In the genomic region with DNA sequence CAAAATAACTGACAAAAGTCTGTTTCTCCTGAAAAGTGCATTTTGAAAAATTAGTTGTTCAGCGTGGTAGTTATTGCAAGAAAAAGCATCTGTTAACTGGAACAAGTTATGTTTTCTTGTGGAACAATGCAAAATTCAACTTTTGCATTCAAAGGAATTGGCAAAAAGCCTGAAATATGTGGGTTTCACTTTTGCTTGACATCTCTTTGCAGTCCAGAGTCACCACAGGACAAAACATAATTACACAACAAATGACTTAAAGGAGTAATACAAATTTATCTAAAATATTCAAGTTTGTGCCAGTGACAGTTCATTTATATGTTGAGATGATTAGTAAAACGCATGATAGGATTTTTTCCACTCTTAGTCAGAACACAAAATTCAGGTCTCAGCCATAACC, we compare ENCODE assay signal across 15 cellular contexts.
A peak's percentile ranks its signal among the peaks of the same experiment; 100 is the strongest.
DNase-seq lines count a peak whose midpoint lies in the region; ATAC-seq and TF ChIP-seq lines count a peak whose summit lies in the region.
"Had no signal": no experiment of that assay in that cellular context is flagged by ENCODE, and none has a peak within 500 bp of the region (broad histone marks: within the 10 kb centered on the region; RNA-seq: fewer than 3 reads in every experiment).

No MANE protein-coding gene starts in this region.

- no peak overlapping the region for H2AFZ ChIP-seq in GM23338

- no peaks in the 10 kb centered on the region for H3K27me3 ChIP-seq in GM23338 (ENCODE audit: insufficient read depth)

- H3K27ac Mint-ChIP-seq in GM23338, result no peak overlapping the region
- H3K27ac Mint-ChIP-seq: activated naive CD4-positive, alpha-beta T cell treated with anti-CD3 and anti-CD28 coated beads for 36 hours had no signal

- no peaks in the 10 kb centered on the region for H4K20me1 ChIP-seq in GM23338 (replicated peaks; ENCODE audit: insufficient read depth)

- no peaks in the 10 kb centered on the region for H3K4me1 ChIP-seq in GM23338 (ENCODE audit: insufficient read depth)

- no peak overlapping the region for H3K4me3 Mint-ChIP-seq in GM23338
- H3K4me3 Mint-ChIP-seq: activated naive CD4-positive, alpha-beta T cell treated with anti-CD3 and anti-CD28 coated beads for 36 hours had no signal

- no peaks in the 10 kb centered on the region for H3K9me3 Mint-ChIP-seq in GM23338
- H3K9me3 Mint-ChIP-seq: activated naive CD4-positive, alpha-beta T cell treated with anti-CD3 and anti-CD28 coated beads for 36 hours had no signal

- no peak overlapping the region for H3K4me2 ChIP-seq in GM23338

- TF ChIP-seq CTCF in AG09319 (IDR thresholded peaks at IDR 0.05; ENCODE audit: low read depth, low read length), result no peak
- TF ChIP-seq CTCF in fibroblast of pulmonary artery (IDR thresholded peaks at IDR 0.05; ENCODE audit: low read length, missing control alignments), result no peak
- no peak for TF ChIP-seq CTCF in GM23338 (conservative IDR thresholded peaks at IDR 0.05; ENCODE audit: low read depth in 2 of 2)

- no peaks in the 10 kb centered on the region for H3K36me3 Mint-ChIP-seq in GM23338 (ENCODE audit: low read depth)

- no peaks in the 10 kb centered on the region for H3K79me2 ChIP-seq in GM23338 (replicated peaks; ENCODE audit: insufficient read depth)

- no peaks in the 10 kb centered on the region for H3K36me3 ChIP-seq in GM23338 (ENCODE audit: insufficient read depth)

- H3K27me3 Mint-ChIP-seq in GM23338 (ENCODE audit: insufficient read depth, low read depth, poor library complexity), result no peaks in the 10 kb centered on the region

- H3F3A ChIP-seq in GM23338 (replicated peaks; ENCODE audit: low read depth), result no peaks in the 10 kb centered on the region

- no peak overlapping the region for H3K27ac ChIP-seq in GM23338 (ENCODE audit: low read depth)

- ATAC-seq in GM21529 (IDR thresholded peaks at IDR 0.05; ENCODE audit: unreplicated experiment) (peak; percentile 21), GM18520 (IDR thresholded peaks at IDR 0.05; ENCODE audit: unreplicated experiment) (no peak), GM23338 (no peak)
- ATAC-seq: esophagus mucosa had no signal

- DNase-seq in AG09319 (ENCODE audit: extremely low read depth, low read depth), result peak; percentile 11
- DNase-seq in RPMI7951 (ENCODE audit: low read depth), result peak; percentile 4
- peak; percentile 81 for DNase-seq in fibroblast of pulmonary artery (ENCODE audit: low read depth)
- no peak for DNase-seq in GDM1 (lab: John Stamatoyannopoulos, UW)
- DNase-seq in cerebellar nuclear complex (lab: John Stamatoyannopoulos, UW), result no peak
- no peak for DNase-seq in GM23338 (ENCODE audit: low spot score)
- DNase-seq: activated naive CD4-positive, alpha-beta T cell treated with anti-CD3 and anti-CD28 coated beads for 36 hours; Calu3; NCI-H2081 treated with DMSO at 0.1 percent for 48 hours; NK-92 treated with Interleukin-12 subunit alpha and Interleukin-12 subunit beta, amount 100 ng/mL, for 24 hours; SHP77 treated with DMSO at 0.1 percent for 48 hours; trophoblast cell had no signal

- peaks cover 4% of the 10 kb centered on the region; the same call in 1 of the 3 replicates for H3K4me1 Mint-ChIP-seq in GM23338

- H3K9me2 ChIP-seq in GM23338 (ENCODE audit: insufficient read depth), result no peaks in the 10 kb centered on the region

- no peak overlapping the region for H3K4me3 ChIP-seq in fibroblast of pulmonary artery (replicated peaks; ENCODE audit: low read depth, low read length)
- no peak overlapping the region for H3K4me3 ChIP-seq in GM23338

TF ChIP-seq in GM23338, 12 proteins besides CTCF, POLR2A, EP300 and RAD21 (continues in another document):
- TF ChIP-seq ZNF331 (CRISPR knock-in tag; IDR thresholded peaks at IDR 0.05; ENCODE audit: low read depth), result no peak
- no peak for TF ChIP-seq STAT1 (IDR thresholded peaks at IDR 0.05; ENCODE audit: unreplicated experiment)
- TF ChIP-seq, protein P1, sequence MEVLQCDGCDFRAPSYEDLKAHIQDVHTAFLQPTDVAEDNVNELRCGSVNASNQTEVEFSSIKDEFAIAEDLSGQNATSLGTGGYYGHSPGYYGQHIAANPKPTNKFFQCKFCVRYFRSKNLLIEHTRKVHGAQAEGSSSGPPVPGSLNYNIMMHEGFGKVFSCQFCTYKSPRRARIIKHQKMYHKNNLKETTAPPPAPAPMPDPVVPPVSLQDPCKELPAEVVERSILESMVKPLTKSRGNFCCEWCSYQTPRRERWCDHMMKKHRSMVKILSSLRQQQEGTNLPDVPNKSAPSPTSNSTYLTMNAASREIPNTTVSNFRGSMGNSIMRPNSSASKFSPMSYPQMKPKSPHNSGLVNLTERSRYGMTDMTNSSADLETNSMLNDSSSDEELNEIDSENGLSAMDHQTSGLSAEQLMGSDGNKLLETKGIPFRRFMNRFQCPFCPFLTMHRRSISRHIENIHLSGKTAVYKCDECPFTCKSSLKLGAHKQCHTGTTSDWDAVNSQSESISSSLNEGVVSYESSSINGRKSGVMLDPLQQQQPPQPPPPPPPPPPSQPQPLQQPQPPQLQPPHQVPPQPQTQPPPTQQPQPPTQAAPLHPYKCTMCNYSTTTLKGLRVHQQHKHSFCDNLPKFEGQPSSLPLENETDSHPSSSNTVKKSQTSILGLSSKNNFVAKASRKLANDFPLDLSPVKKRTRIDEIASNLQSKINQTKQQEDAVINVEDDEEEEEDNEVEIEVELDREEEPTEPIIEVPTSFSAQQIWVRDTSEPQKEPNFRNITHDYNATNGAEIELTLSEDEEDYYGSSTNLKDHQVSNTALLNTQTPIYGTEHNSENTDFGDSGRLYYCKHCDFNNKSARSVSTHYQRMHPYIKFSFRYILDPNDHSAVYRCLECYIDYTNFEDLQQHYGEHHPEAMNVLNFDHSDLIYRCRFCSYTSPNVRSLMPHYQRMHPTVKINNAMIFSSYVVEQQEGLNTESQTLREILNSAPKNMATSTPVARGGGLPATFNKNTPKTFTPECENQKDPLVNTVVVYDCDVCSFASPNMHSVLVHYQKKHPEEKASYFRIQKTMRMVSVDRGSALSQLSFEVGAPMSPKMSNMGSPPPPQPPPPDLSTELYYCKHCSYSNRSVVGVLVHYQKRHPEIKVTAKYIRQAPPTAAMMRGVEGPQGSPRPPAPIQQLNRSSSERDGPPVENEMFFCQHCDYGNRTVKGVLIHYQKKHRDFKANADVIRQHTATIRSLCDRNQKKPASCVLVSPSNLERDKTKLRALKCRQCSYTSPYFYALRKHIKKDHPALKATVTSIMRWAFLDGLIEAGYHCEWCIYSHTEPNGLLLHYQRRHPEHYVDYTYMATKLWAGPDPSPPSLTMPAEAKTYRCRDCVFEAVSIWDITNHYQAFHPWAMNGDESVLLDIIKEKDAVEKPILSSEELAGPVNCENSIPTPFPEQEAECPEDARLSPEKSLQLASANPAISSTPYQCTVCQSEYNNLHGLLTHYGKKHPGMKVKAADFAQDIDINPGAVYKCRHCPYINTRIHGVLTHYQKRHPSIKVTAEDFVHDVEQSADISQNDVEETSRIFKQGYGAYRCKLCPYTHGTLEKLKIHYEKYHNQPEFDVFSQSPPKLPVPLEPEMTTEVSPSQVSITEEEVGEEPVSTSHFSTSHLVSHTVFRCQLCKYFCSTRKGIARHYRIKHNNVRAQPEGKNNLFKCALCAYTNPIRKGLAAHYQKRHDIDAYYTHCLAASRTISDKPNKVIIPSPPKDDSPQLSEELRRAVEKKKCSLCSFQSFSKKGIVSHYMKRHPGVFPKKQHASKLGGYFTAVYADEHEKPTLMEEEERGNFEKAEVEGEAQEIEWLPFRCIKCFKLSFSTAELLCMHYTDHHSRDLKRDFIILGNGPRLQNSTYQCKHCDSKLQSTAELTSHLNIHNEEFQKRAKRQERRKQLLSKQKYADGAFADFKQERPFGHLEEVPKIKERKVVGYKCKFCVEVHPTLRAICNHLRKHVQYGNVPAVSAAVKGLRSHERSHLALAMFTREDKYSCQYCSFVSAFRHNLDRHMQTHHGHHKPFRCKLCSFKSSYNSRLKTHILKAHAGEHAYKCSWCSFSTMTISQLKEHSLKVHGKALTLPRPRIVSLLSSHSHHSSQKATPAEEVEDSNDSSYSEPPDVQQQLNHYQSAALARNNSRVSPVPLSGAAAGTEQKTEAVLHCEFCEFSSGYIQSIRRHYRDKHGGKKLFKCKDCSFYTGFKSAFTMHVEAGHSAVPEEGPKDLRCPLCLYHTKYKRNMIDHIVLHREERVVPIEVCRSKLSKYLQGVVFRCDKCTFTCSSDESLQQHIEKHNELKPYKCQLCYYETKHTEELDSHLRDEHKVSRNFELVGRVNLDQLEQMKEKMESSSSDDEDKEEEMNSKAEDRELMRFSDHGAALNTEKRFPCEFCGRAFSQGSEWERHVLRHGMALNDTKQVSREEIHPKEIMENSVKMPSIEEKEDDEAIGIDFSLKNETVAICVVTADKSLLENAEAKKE (CRISPR knock-in tag; IDR thresholded peaks at IDR 0.05), result no peak
- no peak for TF ChIP-seq EZH2phosphoT487 (IDR thresholded peaks at IDR 0.05; ENCODE audit: unreplicated experiment)
- TF ChIP-seq CREB1 (CRISPR knock-in tag; IDR thresholded peaks at IDR 0.05; ENCODE audit: low read depth), result no peak
- TF ChIP-seq, protein P2, sequence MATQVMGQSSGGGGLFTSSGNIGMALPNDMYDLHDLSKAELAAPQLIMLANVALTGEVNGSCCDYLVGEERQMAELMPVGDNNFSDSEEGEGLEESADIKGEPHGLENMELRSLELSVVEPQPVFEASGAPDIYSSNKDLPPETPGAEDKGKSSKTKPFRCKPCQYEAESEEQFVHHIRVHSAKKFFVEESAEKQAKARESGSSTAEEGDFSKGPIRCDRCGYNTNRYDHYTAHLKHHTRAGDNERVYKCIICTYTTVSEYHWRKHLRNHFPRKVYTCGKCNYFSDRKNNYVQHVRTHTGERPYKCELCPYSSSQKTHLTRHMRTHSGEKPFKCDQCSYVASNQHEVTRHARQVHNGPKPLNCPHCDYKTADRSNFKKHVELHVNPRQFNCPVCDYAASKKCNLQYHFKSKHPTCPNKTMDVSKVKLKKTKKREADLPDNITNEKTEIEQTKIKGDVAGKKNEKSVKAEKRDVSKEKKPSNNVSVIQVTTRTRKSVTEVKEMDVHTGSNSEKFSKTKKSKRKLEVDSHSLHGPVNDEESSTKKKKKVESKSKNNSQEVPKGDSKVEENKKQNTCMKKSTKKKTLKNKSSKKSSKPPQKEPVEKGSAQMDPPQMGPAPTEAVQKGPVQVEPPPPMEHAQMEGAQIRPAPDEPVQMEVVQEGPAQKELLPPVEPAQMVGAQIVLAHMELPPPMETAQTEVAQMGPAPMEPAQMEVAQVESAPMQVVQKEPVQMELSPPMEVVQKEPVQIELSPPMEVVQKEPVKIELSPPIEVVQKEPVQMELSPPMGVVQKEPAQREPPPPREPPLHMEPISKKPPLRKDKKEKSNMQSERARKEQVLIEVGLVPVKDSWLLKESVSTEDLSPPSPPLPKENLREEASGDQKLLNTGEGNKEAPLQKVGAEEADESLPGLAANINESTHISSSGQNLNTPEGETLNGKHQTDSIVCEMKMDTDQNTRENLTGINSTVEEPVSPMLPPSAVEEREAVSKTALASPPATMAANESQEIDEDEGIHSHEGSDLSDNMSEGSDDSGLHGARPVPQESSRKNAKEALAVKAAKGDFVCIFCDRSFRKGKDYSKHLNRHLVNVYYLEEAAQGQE (IDR thresholded peaks at IDR 0.05; ENCODE audit: unreplicated experiment), result no peak
- TF ChIP-seq JUNB (IDR thresholded peaks at IDR 0.05; ENCODE audit: unreplicated experiment), result no peak
- TF ChIP-seq EZH2 (IDR thresholded peaks at IDR 0.05; ENCODE audit: low read depth, unreplicated experiment), result no peak
- TF ChIP-seq ZNF114 (CRISPR knock-in tag; IDR thresholded peaks at IDR 0.05), result no peak

Comparison
In these comparisons a context has a peak if more than half of its experiments do, and no peak if none do; other contexts are left out.
1. DNase-seq: peak in AG09319 (single experiment), RPMI7951 (single experiment) and fibroblast of pulmonary artery (single experiment); none in GDM1 (single experiment), cerebellar nuclear complex (0 of 2) and GM23338 (single experiment).